In the genomic region with DNA sequence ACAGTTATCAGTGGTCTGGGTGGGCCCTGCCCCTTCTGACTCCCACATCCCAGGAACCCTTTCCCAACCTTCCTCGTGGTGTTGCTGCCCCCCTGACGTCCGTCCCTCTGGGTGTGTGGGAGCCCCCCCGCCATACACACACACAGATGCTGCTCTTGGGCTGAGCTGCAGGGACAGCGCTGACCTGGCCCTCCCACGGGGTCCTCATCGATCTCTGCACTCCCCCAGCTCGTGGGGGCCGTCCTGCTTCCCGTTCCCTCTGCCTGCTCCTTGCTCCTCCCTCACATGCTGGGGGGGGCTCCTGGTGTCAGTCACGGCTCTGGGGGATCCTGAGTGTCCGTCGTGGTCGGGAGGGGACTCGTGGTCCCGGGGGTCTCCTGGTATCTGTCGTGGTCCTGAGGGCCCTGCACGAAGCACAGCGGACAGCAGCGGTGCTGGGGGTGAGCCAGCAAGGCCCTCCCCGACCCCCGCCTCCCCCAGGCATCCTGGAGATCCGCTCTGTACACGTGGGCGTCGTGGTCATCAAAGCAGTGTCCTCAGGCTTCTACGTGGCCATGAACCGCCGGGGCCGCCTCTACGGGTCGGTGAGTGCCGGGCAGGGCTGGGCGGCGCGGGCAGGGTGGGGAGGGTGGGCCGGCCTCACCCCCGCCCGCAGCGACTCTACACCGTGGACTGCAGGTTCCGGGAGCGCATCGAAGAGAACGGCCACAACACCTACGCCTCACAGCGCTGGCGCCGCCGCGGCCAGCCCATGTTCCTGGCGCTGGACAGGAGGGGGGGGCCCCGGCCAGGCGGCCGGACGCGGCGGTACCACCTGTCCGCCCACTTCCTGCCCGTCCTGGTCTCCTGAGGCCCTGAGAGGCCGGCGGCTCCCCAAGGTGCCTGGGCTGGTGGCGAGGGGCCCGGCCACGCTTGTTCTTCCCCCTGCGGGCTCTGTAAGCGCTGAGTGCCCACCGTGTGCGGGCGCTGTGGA, we compare ENCODE assay signal across 2 cellular contexts.
TF ChIP-seq lines count a peak whose summit lies in the region.

No MANE protein-coding gene starts in this region.

TF ChIP-seq in IMR-90, 13 proteins besides CTCF, POLR2A, EP300 and RAD21:
- TF ChIP-seq BHLHE40 (IDR thresholded peaks at IDR 0.05; ENCODE audit: low read depth, low read length), result no peak
- TF ChIP-seq MXI1 (IDR thresholded peaks at IDR 0.05; ENCODE audit: borderline replicate concordance, low read depth, low read length), result no peak
- TF ChIP-seq NFE2L2 (IDR thresholded peaks at IDR 0.05; ENCODE audit: low read depth, low read length), result no peak
- no peak for TF ChIP-seq MAFK (IDR thresholded peaks at IDR 0.05; ENCODE audit: low read depth, low read length)
- TF ChIP-seq, protein P1, sequence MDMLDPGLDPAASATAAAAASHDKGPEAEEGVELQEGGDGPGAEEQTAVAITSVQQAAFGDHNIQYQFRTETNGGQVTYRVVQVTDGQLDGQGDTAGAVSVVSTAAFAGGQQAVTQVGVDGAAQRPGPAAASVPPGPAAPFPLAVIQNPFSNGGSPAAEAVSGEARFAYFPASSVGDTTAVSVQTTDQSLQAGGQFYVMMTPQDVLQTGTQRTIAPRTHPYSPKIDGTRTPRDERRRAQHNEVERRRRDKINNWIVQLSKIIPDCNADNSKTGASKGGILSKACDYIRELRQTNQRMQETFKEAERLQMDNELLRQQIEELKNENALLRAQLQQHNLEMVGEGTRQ (IDR thresholded peaks at IDR 0.05; ENCODE audit: low read depth, low read length), result no peak
- no peak for TF ChIP-seq RFX5 (IDR thresholded peaks at IDR 0.05; ENCODE audit: low read depth, low read length)
- no peak for TF ChIP-seq MAZ (IDR thresholded peaks at IDR 0.05; ENCODE audit: borderline replicate concordance, low read depth, low read length)
- TF ChIP-seq RCOR1 (IDR thresholded peaks at IDR 0.05; ENCODE audit: insufficient replicate concordance, low read length), result no peak
- no peak for TF ChIP-seq CHD1 (IDR thresholded peaks at IDR 0.05; ENCODE audit: low read depth, low read length)
- no peak for TF ChIP-seq CEBPB (IDR thresholded peaks at IDR 0.05; ENCODE audit: low read depth, low read length)
- TF ChIP-seq SMC3 (IDR thresholded peaks at IDR 0.05; ENCODE audit: low read depth, low read length), result no peak
- TF ChIP-seq, protein P2, sequence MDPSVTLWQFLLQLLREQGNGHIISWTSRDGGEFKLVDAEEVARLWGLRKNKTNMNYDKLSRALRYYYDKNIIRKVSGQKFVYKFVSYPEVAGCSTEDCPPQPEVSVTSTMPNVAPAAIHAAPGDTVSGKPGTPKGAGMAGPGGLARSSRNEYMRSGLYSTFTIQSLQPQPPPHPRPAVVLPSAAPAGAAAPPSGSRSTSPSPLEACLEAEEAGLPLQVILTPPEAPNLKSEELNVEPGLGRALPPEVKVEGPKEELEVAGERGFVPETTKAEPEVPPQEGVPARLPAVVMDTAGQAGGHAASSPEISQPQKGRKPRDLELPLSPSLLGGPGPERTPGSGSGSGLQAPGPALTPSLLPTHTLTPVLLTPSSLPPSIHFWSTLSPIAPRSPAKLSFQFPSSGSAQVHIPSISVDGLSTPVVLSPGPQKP (IDR thresholded peaks at IDR 0.05; ENCODE audit: borderline replicate concordance, low read depth, low read length), result no peak
- TF ChIP-seq FOS (IDR thresholded peaks at IDR 0.05; ENCODE audit: low read depth, low read length), result no peak
TF ChIP-seq in IMR-90: peak in this region for 0.

TF ChIP-seq in H1, 55 proteins besides CTCF, POLR2A, EP300 and RAD21:
- TF ChIP-seq HDAC6 (IDR thresholded peaks at IDR 0.05; ENCODE audit: low read depth, low read length) (no peak), ZNF274 (IDR thresholded peaks at IDR 0.05; ENCODE audit: borderline replicate concordance, extremely low read depth, low read length) (no peak), RBBP5 (IDR thresholded peaks at IDR 0.05; ENCODE audit: borderline replicate concordance, low read depth, low read length) (no peak), NRF1 (IDR thresholded peaks at IDR 0.05; ENCODE audit: low read depth, low read length) (no peak), CHD1 (IDR thresholded peaks at IDR 0.05; ENCODE audit: low read depth, low read length) (no peak), KDM4A (IDR thresholded peaks at IDR 0.05; ENCODE audit: low read depth, low read length, severe bottlenecking) (no peak), RXRA (IDR thresholded peaks at IDR 0.05; ENCODE audit: insufficient read depth, low read depth, low read length) (no peak), SP2 (IDR thresholded peaks at IDR 0.05; ENCODE audit: low read length) (no peak), RNF2 (IDR thresholded peaks at IDR 0.05; ENCODE audit: borderline replicate concordance, low read depth, low read length, missing control alignments, poor library complexity, severe bottlenecking) (no peak), BACH1 (IDR thresholded peaks at IDR 0.05; ENCODE audit: low read length) (no peak)
